In genomic region chr5:120545007-120545406, GRCh38 we compare ENCODE assay signal across 23 cellular contexts.
"Had no signal": no experiment of that assay in that cellular context is flagged by ENCODE, and none has a peak within 500 bp of the region (broad histone marks: within the 10 kb centered on the region; RNA-seq: fewer than 3 reads in every experiment).

No MANE protein-coding gene starts in this region.

- H3K36me3 ChIP-seq: ascending aorta, Peyer's patch, SJCRH30 had no signal

- H3K4me1 ChIP-seq: Peyer's patch, SJCRH30 had no signal

- H3K27me3 ChIP-seq: ascending aorta, Peyer's patch, SJCRH30 had no signal

- DNase-seq: activated CD4-positive, alpha-beta T cell treated with anti-CD3 and anti-CD28 coated beads for 48 hours; activated CD4-positive, alpha-beta T cell treated with anti-CD3 and anti-CD28 coated beads, Interleukin-2, amount 50 U/mL, for 4 hours; activated CD4-positive, CD25-positive, alpha-beta regulatory T cell treated with anti-CD3 and anti-CD28 coated beads, Interleukin-2, amount 50 U/mL, for 72 hours; activated CD8-positive, alpha-beta memory T cell treated with anti-CD3 and anti-CD28 coated beads, Interleukin-2, amount 50 U/mL, for 48 hours; activated CD8-positive, alpha-beta T cell treated with anti-CD3 and anti-CD28 coated beads, Interleukin-2, amount 10 ng/mL, durations not matched to agents 7 days and 5 days; activated effector memory CD4-positive, alpha-beta T cell treated with Interleukin-2 at 50 U/mL for 16 hours; activated naive CD4-positive, alpha-beta T cell; activated T-cell treated with anti-CD3 and anti-CD28 coated beads, Interleukin-2, amount 50 U/mL, for 1 hour; amniotic stem cell; Kasumi-1; NCI-H1048; NCI-H146; NCI-H187 treated with DMSO at 0.1 percent for 48 hours; NCI-H2081 treated with DMSO at 0.1 percent for 48 hours; NCI-H446; NCI-H524; Peyer's patch; Right ventricle myocardium superior; SJCRH30; T-helper 9 cell had no signal

- H3K27ac ChIP-seq: ascending aorta, Peyer's patch, RWPE1, SJCRH30 had no signal

- H3K9me3 ChIP-seq: ascending aorta, Peyer's patch, SJCRH30 had no signal

- H3K4me3 ChIP-seq: ascending aorta, Peyer's patch, SJCRH30 had no signal

- ATAC-seq: activated CD8-positive, alpha-beta T cell treated with anti-CD3 and anti-CD28 coated beads, Interleukin-2, amount 10 ng/mL, durations not matched to agents 7 days and 5 days; WTC11 had no signal
